1 cellular context compared by ENCODE assay signal in the genomic region with DNA sequence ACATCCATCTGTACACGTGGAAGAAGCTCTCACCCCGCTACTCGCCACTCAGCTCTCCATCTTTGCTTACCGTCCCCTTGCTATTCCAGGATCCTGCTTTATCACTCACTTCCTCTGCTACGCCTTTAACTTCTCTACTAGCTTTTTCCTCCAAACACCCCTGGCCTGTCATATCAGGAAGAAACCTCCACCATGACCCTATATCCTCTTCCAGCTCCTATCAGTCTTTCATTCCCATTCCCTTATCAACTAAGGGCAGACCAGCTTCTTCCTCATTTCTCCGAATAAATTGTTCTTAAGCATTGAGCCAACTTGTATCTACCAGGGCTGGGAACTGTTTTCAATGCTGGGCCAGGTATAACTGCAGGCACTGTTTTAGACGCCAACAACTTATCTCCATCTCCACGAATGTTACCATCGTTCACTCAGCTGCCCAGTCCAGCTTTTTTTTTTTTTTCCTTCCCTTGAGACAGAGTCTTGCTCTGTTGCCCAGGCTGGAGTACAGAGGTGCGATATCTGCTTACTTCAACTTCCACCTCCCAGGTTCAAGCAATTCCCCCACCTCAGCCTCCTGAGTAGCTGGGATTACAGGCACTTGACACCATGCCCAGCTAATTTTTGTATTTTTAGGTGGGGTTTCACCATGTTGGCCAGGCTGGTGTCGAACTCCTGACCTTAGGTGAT.
TF ChIP-seq lines count a peak whose summit lies in the region.

No MANE protein-coding gene starts in this region.

TF ChIP-seq in K562, 482 proteins besides CTCF, POLR2A, EP300 and RAD21 (continued from another document and continues in another):
- TF ChIP-seq, protein P1, sequence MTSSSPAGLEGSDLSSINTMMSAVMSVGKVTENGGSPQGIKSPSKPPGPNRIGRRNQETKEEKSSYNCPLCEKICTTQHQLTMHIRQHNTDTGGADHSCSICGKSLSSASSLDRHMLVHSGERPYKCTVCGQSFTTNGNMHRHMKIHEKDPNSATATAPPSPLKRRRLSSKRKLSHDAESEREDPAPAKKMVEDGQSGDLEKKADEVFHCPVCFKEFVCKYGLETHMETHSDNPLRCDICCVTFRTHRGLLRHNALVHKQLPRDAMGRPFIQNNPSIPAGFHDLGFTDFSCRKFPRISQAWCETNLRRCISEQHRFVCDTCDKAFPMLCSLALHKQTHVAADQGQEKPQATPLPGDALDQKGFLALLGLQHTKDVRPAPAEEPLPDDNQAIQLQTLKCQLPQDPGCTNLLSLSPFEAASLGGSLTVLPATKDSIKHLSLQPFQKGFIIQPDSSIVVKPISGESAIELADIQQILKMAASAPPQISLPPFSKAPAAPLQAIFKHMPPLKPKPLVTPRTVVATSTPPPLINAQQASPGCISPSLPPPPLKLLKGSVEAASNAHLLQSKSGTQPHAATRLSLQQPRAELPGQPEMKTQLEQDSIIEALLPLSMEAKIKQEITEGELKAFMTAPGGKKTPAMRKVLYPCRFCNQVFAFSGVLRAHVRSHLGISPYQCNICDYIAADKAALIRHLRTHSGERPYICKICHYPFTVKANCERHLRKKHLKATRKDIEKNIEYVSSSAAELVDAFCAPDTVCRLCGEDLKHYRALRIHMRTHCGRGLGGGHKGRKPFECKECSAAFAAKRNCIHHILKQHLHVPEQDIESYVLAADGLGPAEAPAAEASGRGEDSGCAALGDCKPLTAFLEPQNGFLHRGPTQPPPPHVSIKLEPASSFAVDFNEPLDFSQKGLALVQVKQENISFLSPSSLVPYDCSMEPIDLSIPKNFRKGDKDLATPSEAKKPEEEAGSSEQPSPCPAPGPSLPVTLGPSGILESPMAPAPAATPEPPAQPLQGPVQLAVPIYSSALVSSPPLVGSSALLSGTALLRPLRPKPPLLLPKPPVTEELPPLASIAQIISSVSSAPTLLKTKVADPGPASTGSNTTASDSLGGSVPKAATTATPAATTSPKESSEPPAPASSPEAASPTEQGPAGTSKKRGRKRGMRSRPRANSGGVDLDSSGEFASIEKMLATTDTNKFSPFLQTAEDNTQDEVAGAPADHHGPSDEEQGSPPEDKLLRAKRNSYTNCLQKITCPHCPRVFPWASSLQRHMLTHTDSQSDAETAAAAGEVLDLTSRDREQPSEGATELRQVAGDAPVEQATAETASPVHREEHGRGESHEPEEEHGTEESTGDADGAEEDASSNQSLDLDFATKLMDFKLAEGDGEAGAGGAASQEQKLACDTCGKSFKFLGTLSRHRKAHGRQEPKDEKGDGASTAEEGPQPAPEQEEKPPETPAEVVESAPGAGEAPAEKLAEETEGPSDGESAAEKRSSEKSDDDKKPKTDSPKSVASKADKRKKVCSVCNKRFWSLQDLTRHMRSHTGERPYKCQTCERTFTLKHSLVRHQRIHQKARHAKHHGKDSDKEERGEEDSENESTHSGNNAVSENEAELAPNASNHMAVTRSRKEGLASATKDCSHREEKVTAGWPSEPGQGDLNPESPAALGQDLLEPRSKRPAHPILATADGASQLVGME (CRISPR knock-in tag; IDR thresholded peaks at IDR 0.05) = no peak
- TF ChIP-seq ZNF324 (CRISPR knock-in tag; IDR thresholded peaks at IDR 0.05) (no peak), PURB (CRISPR knock-in tag; IDR thresholded peaks at IDR 0.05; ENCODE audit: low read depth) (no peak), PHF8 (IDR thresholded peaks at IDR 0.05; ENCODE audit: borderline replicate concordance, low read length) (no peak), SRSF3 (IDR thresholded peaks at IDR 0.05; ENCODE audit: insufficient read depth, low read length) (no peak), ZFP36 (IDR thresholded peaks at IDR 0.05; ENCODE audit: low read depth, low read length, partially characterized antibody) (no peak), YBX1 (IDR thresholded peaks at IDR 0.05) (no peak), SMARCE1 (IDR thresholded peaks at IDR 0.05) (peak; percentile 83), CBX5 (IDR thresholded peaks at IDR 0.05; ENCODE audit: borderline replicate concordance, low read depth) (no peak), SREBF2 (CRISPR knock-in tag; IDR thresholded peaks at IDR 0.05) (no peak), KHSRP (IDR thresholded peaks at IDR 0.05) (no peak), U2AF1 (optimal IDR thresholded peaks at IDR 0.05; ENCODE audit: low read depth, low read length) (no peak), SIRT6 (IDR thresholded peaks at IDR 0.05; ENCODE audit: low read depth, low read length) (no peak), CSDE1 (IDR thresholded peaks at IDR 0.05) (no peak), KDM5B (IDR thresholded peaks at IDR 0.05; ENCODE audit: insufficient replicate concordance, low read depth, low read length) (no peak), SLC30A9 (CRISPR knock-in tag; IDR thresholded peaks at IDR 0.05) (no peak), HEY1 (CRISPR knock-in tag; IDR thresholded peaks at IDR 0.05; ENCODE audit: borderline replicate concordance) (no peak), EHMT2 (IDR thresholded peaks at IDR 0.05) (peak; percentile 63; the same call in 1 of the 2 replicates), RAD51 (IDR thresholded peaks at IDR 0.05; ENCODE audit: borderline replicate concordance, low read depth) (no peak), BCOR (IDR thresholded peaks at IDR 0.05) (peak; percentile 86), NBN (IDR thresholded peaks at IDR 0.05; ENCODE audit: low read depth) (0 out of 2 replicates have a peak, but pooled peaks have one; percentile 30), ZNF212 (CRISPR knock-in tag; IDR thresholded peaks at IDR 0.05) (no peak), ZSCAN29 (IDR thresholded peaks at IDR 0.05) (peak; percentile 92), NFYB (IDR thresholded peaks at IDR 0.05; ENCODE audit: extremely low read depth, insufficient read length) (no peak), STAT5B (CRISPR knock-in tag; IDR thresholded peaks at IDR 0.05) (no peak), ZNF121 (CRISPR knock-in tag; conservative IDR thresholded peaks at IDR 0.05) (peak; percentile 91), ZNF586 (CRISPR knock-in tag; conservative IDR thresholded peaks at IDR 0.05) (no peak), ZBED1 (IDR thresholded peaks at IDR 0.05) (no peak)
- TF ChIP-seq, protein P2, sequence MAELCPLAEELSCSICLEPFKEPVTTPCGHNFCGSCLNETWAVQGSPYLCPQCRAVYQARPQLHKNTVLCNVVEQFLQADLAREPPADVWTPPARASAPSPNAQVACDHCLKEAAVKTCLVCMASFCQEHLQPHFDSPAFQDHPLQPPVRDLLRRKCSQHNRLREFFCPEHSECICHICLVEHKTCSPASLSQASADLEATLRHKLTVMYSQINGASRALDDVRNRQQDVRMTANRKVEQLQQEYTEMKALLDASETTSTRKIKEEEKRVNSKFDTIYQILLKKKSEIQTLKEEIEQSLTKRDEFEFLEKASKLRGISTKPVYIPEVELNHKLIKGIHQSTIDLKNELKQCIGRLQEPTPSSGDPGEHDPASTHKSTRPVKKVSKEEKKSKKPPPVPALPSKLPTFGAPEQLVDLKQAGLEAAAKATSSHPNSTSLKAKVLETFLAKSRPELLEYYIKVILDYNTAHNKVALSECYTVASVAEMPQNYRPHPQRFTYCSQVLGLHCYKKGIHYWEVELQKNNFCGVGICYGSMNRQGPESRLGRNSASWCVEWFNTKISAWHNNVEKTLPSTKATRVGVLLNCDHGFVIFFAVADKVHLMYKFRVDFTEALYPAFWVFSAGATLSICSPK (IDR thresholded peaks at IDR 0.05; ENCODE audit: borderline replicate concordance) = no peak
- TF ChIP-seq, protein P3, sequence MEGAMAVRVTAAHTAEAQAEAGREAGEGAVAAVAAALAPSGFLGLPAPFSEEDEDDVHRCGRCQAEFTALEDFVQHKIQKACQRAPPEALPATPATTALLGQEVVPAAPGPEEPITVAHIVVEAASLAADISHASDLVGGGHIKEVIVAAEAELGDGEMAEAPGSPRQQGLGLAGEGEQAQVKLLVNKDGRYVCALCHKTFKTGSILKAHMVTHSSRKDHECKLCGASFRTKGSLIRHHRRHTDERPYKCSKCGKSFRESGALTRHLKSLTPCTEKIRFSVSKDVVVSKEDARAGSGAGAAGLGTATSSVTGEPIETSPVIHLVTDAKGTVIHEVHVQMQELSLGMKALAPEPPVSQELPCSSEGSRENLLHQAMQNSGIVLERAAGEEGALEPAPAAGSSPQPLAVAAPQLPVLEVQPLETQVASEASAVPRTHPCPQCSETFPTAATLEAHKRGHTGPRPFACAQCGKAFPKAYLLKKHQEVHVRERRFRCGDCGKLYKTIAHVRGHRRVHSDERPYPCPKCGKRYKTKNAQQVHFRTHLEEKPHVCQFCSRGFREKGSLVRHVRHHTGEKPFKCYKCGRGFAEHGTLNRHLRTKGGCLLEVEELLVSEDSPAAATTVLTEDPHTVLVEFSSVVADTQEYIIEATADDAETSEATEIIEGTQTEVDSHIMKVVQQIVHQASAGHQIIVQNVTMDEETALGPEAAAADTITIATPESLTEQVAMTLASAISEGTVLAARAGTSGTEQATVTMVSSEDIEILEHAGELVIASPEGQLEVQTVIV (CRISPR knock-in tag; IDR thresholded peaks at IDR 0.05; ENCODE audit: borderline replicate concordance) = no peak
- TF ChIP-seq, protein P4, sequence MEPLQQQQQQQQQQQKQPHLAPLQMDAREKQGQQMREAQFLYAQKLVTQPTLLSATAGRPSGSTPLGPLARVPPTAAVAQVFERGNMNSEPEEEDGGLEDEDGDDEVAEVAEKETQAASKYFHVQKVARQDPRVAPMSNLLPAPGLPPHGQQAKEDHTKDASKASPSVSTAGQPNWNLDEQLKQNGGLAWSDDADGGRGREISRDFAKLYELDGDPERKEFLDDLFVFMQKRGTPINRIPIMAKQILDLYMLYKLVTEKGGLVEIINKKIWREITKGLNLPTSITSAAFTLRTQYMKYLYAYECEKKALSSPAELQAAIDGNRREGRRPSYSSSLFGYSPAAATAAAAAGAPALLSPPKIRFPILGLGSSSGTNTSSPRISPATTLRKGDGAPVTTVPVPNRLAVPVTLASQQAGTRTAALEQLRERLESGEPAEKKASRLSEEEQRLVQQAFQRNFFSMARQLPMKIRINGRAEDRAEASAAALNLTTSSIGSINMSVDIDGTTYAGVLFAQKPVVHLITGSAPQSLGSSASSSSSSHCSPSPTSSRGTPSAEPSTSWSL (CRISPR knock-in tag; IDR thresholded peaks at IDR 0.05; ENCODE audit: borderline replicate concordance) = no peak
- TF ChIP-seq, protein P5, sequence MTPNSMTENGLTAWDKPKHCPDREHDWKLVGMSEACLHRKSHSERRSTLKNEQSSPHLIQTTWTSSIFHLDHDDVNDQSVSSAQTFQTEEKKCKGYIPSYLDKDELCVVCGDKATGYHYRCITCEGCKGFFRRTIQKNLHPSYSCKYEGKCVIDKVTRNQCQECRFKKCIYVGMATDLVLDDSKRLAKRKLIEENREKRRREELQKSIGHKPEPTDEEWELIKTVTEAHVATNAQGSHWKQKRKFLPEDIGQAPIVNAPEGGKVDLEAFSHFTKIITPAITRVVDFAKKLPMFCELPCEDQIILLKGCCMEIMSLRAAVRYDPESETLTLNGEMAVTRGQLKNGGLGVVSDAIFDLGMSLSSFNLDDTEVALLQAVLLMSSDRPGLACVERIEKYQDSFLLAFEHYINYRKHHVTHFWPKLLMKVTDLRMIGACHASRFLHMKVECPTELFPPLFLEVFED (CRISPR knock-in tag; conservative IDR thresholded peaks at IDR 0.05) = no peak
- TF ChIP-seq, protein P6, sequence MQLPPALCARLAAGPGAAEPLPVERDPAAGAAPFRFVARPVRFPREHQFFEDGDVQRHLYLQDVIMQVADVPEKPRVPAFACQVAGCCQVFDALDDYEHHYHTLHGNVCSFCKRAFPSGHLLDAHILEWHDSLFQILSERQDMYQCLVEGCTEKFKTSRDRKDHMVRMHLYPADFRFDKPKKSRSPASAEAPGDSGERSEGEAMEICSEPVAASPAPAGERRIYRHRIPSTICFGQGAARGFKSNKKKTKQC (CRISPR knock-in tag; IDR thresholded peaks at IDR 0.05) = no peak
- TF ChIP-seq, protein P7, sequence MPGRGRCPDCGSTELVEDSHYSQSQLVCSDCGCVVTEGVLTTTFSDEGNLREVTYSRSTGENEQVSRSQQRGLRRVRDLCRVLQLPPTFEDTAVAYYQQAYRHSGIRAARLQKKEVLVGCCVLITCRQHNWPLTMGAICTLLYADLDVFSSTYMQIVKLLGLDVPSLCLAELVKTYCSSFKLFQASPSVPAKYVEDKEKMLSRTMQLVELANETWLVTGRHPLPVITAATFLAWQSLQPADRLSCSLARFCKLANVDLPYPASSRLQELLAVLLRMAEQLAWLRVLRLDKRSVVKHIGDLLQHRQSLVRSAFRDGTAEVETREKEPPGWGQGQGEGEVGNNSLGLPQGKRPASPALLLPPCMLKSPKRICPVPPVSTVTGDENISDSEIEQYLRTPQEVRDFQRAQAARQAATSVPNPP (IDR thresholded peaks at IDR 0.05; ENCODE audit: borderline replicate concordance, insufficient read depth, insufficient read length) = no peak
- TF ChIP-seq, protein P8, sequence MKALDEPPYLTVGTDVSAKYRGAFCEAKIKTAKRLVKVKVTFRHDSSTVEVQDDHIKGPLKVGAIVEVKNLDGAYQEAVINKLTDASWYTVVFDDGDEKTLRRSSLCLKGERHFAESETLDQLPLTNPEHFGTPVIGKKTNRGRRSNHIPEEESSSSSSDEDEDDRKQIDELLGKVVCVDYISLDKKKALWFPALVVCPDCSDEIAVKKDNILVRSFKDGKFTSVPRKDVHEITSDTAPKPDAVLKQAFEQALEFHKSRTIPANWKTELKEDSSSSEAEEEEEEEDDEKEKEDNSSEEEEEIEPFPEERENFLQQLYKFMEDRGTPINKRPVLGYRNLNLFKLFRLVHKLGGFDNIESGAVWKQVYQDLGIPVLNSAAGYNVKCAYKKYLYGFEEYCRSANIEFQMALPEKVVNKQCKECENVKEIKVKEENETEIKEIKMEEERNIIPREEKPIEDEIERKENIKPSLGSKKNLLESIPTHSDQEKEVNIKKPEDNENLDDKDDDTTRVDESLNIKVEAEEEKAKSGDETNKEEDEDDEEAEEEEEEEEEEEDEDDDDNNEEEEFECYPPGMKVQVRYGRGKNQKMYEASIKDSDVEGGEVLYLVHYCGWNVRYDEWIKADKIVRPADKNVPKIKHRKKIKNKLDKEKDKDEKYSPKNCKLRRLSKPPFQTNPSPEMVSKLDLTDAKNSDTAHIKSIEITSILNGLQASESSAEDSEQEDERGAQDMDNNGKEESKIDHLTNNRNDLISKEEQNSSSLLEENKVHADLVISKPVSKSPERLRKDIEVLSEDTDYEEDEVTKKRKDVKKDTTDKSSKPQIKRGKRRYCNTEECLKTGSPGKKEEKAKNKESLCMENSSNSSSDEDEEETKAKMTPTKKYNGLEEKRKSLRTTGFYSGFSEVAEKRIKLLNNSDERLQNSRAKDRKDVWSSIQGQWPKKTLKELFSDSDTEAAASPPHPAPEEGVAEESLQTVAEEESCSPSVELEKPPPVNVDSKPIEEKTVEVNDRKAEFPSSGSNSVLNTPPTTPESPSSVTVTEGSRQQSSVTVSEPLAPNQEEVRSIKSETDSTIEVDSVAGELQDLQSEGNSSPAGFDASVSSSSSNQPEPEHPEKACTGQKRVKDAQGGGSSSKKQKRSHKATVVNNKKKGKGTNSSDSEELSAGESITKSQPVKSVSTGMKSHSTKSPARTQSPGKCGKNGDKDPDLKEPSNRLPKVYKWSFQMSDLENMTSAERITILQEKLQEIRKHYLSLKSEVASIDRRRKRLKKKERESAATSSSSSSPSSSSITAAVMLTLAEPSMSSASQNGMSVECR (CRISPR knock-in tag; IDR thresholded peaks at IDR 0.05) = 0 out of 2 replicates have a peak, but pooled peaks have one; percentile 23
- TF ChIP-seq, protein P9, sequence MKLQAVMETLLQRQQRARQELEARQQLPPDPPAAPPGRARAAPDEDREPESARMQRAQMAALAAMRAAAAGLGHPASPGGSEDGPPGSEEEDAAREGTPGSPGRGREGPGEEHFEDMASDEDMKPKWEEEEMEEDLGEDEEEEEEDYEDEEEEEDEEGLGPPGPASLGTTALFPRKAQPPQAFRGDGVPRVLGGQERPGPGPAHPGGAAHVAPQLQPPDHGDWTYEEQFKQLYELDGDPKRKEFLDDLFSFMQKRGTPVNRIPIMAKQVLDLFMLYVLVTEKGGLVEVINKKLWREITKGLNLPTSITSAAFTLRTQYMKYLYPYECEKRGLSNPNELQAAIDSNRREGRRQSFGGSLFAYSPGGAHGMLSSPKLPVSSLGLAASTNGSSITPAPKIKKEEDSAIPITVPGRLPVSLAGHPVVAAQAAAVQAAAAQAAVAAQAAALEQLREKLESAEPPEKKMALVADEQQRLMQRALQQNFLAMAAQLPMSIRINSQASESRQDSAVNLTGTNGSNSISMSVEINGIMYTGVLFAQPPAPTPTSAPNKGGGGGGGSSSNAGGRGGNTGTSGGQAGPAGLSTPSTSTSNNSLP (IDR thresholded peaks at IDR 0.05; ENCODE audit: borderline replicate concordance, low read depth, low read length) = no peak
